ENCODE assay signal across 1 cellular context in the genomic region with DNA sequence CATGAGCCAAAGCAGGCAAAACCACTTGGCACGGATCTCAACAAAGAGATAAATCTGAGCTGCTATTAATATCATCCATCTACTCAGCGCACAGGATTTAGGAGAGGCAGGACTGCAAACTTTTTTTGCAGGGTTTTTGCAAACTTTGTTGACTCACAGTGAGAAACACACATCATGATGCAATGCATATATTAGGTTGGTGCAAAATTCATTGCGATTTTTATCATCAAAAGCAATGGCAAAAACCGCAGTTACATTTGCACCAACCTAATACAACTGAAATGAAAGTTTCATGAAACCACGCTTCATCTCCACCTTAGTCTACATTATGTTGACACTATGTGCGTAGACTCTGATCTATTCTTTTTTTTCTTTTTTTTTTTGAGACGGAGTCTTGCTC.
TF ChIP-seq lines count a peak whose summit lies in the region.

No MANE protein-coding gene starts in this region.

TF ChIP-seq in IMR-90, 13 proteins besides CTCF, POLR2A, EP300 and RAD21:
- no peak for TF ChIP-seq MXI1 (IDR thresholded peaks at IDR 0.05; ENCODE audit: borderline replicate concordance, low read depth, low read length)
- TF ChIP-seq CEBPB (IDR thresholded peaks at IDR 0.05; ENCODE audit: low read depth, low read length): peak; percentile 22; the same call in 1 of the 2 replicates
- TF ChIP-seq FOS (IDR thresholded peaks at IDR 0.05; ENCODE audit: low read depth, low read length): no peak
- TF ChIP-seq CHD1 (IDR thresholded peaks at IDR 0.05; ENCODE audit: low read depth, low read length): no peak
- TF ChIP-seq SMC3 (IDR thresholded peaks at IDR 0.05; ENCODE audit: low read depth, low read length): no peak
